ENCODE assay signal across 11 cellular contexts in genomic region chr4:1200425-1201035, GRCh38. TPM values are rescaled to one million over a fixed set of nuclear protein-coding genes. Genes with fewer than 3 reads are reported as not detected.
A peak's percentile ranks its signal among the peaks of the same experiment; 100 is the strongest.
DNase-seq lines count a peak whose midpoint lies in the region; ATAC-seq, FAIRE-seq and TF ChIP-seq lines count a peak whose summit lies in the region.
"Had no signal": no experiment of that assay in that cellular context is flagged by ENCODE, and none has a peak within 500 bp of the region (broad histone marks: within the 10 kb centered on the region; RNA-seq: fewer than 3 reads in every experiment).

No MANE protein-coding gene starts in this region.

- no peak for FAIRE-seq in small intestine (lab: Jason Lieb, UNC)
- FAIRE-seq: endometrium had no signal

- peak overlapping the region; percentile 6 to 86 (median 78); a peak in 20 of 22 replicates for H3K9ac ChIP-seq in BLaER1 treated with 17β-estradiol and CSF1 and Interleukin-3, amounts not matched to agents 10 nM and 100 nM

- H3K27ac ChIP-seq in BLaER1 treated with 17β-estradiol and CSF1 and Interleukin-3, amounts not matched to agents 10 nM and 100 nM = peak overlapping the region in 10 of 11 experiments; percentile 1 to 96 (median 91); a peak in 19 of 22 replicates
- peak overlapping the region; percentile 73 to 89 for H3K27ac ChIP-seq in small intestine (ENCODE audit: low read depth in 1 of 2, low read length in 1 of 2)

- no peaks in the 10 kb centered on the region for H3K27me3 Mint-ChIP-seq in T-helper 2 cell treated with Interferon-gamma antibody and Interleukin-4, amounts not matched to agents 5 μg/mL and 100 μg/mL, for 36 hours (ENCODE audit: low read depth)

- no peaks in the 10 kb centered on the region for H3K9me3 Mint-ChIP-seq in T-helper 2 cell treated with Interferon-gamma antibody and Interleukin-4, amounts not matched to agents 5 μg/mL and 100 μg/mL, for 36 hours

- peaks cover 39% of the 10 kb centered on the region for H3K4me1 Mint-ChIP-seq in T-helper 2 cell treated with Interferon-gamma antibody and Interleukin-4, amounts not matched to agents 5 μg/mL and 100 μg/mL, for 36 hours (ENCODE audit: low read depth)

- ATAC-seq in GM21825 (IDR thresholded peaks at IDR 0.05; ENCODE audit: unreplicated experiment) = peak; percentile 16
- no peak for ATAC-seq in GM19035 (IDR thresholded peaks at IDR 0.05; ENCODE audit: unreplicated experiment)

- peaks cover 4 to 26% (median 12%) of the 10 kb centered on the region in 11 experiments; a peak in 13 of 22 replicates for H3K27me3 ChIP-seq in BLaER1 treated with 17β-estradiol and CSF1 and Interleukin-3, amounts not matched to agents 10 nM and 100 nM
- H3K27me3 ChIP-seq in small intestine (ENCODE audit: control insufficient read depth in 2 of 2, insufficient read depth in 2 of 2, low read length in 2 of 2) = no peaks in the 10 kb centered on the region
- H3K27me3 ChIP-seq: tibial nerve had no signal

- H4K20me1 ChIP-seq in BLaER1 treated with 17β-estradiol and CSF1 and Interleukin-3, amounts not matched to agents 10 nM and 100 nM = peaks cover 0 to 15% (median 0%) of the 10 kb centered on the region in 11 experiments; a peak in 3 of 22 replicates

- no peak for TF ChIP-seq CTCF in foreskin fibroblast (IDR thresholded peaks at IDR 0.05; ENCODE audit: low read depth, low read length)

- DNase-seq in T-helper 2 cell treated with Interferon-gamma antibody and Interleukin-4, amounts not matched to agents 5 μg/mL and 100 μg/mL, for 36 hours (ENCODE audit: low spot score) = no peak
- DNase-seq in foreskin fibroblast = peak; percentile 91 to 96
- no peak for DNase-seq in small intestine
- no peak for DNase-seq in SIG-M5 (lab: John Stamatoyannopoulos, UW)
- no peak for DNase-seq in NCI-H524 treated with DMSO at 0.1 percent for 48 hours (lab: John Stamatoyannopoulos, UW)

- WGBS in small intestine, 3 donors = 32 to 60% (median 49%) methylated on average over 19 to 20 of the region's 20 CpGs

- peaks cover 39 to 86% (median 79%) of the 10 kb centered on the region in 10 experiments for H3K4me1 ChIP-seq in BLaER1 treated with 17β-estradiol and CSF1 and Interleukin-3, amounts not matched to agents 10 nM and 100 nM
- H3K4me1 ChIP-seq in small intestine (ENCODE audit: control insufficient read depth in 2 of 2, insufficient read depth in 1 of 2, low read depth in 1 of 2, low read length in 1 of 2) = peaks cover 5 to 15% of the 10 kb centered on the region in 2 donors
- H3K4me1 ChIP-seq: HAP-1 had no signal

- H3K36me3 ChIP-seq in BLaER1 treated with 17β-estradiol and CSF1 and Interleukin-3, amounts not matched to agents 10 nM and 100 nM = peaks cover 0 to 26% (median 0%) of the 10 kb centered on the region in 11 experiments; a peak in 5 of 22 replicates
- no peaks in the 10 kb centered on the region for H3K36me3 ChIP-seq in small intestine (ENCODE audit: control insufficient read depth in 2 of 2, insufficient read depth in 2 of 2, low read length in 2 of 2)
- H3K36me3 ChIP-seq: HAP-1, tibial nerve had no signal

- H3K4me3 Mint-ChIP-seq in T-helper 2 cell treated with Interferon-gamma antibody and Interleukin-4, amounts not matched to agents 5 μg/mL and 100 μg/mL, for 36 hours = peak overlapping the region; percentile 91

- peak overlapping the region; percentile 81 to 100 (median 98) for H3K4me2 ChIP-seq in BLaER1 treated with 17β-estradiol and CSF1 and Interleukin-3, amounts not matched to agents 10 nM and 100 nM

- H3K36me3 Mint-ChIP-seq in T-helper 2 cell treated with Interferon-gamma antibody and Interleukin-4, amounts not matched to agents 5 μg/mL and 100 μg/mL, for 36 hours (ENCODE audit: low read depth) = peaks cover 37% of the 10 kb centered on the region

- no peaks in the 10 kb centered on the region for H3K9me3 ChIP-seq in BLaER1 treated with 17β-estradiol and CSF1 and Interleukin-3, amounts not matched to agents 10 nM and 100 nM (replicated peaks in 1 of 11)
- H3K9me3 ChIP-seq in small intestine (ENCODE audit: control insufficient read depth, low read depth) = no peaks in the 10 kb centered on the region
- H3K9me3 ChIP-seq: HAP-1, tibial nerve had no signal

- H3K27ac Mint-ChIP-seq in T-helper 2 cell treated with Interferon-gamma antibody and Interleukin-4, amounts not matched to agents 5 μg/mL and 100 μg/mL, for 36 hours = peak overlapping the region; percentile 99

- peak overlapping the region in 8 of 10 experiments; percentile 47 to 71 (median 60); a peak in 16 of 20 replicates for H3K4me3 ChIP-seq in BLaER1 treated with 17β-estradiol and CSF1 and Interleukin-3, amounts not matched to agents 10 nM and 100 nM
- H3K4me3 ChIP-seq in foreskin fibroblast (ENCODE audit: low read depth in 1 of 2, low read length in 2 of 2) (peak overlapping the region; percentile 18 to 50), small intestine (ENCODE audit: low read depth in 1 of 2, low read length in 2 of 2) (peak overlapping the region in 1 of 2 donors; percentile 47)
- H3K4me3 ChIP-seq: HAP-1 had no signal

RNA-seq across cellular contexts. Expression of gene SPON2, which starts 28.1 kb away (rescaled TPM):
- 10 to 100 TPM; 12.7 to 61.0 (median 34.3) TPM for polyA plus RNA-seq in small intestine

RNA-seq across cellular contexts. Expression of gene CTBP1, which starts 48.4 kb away (rescaled TPM):
- 100 to 1,000 TPM in 2 of 3 donors, 10 to 100 TPM in 1; 88.6 to 144 (median 128) TPM for polyA plus RNA-seq in small intestine

Comparison
In these comparisons a context has a peak if more than half of its experiments do, and no peak if none do; other contexts are left out.
1. DNase-seq: peak in foreskin fibroblast (2 of 2); none in T-helper 2 cell treated with Interferon-gamma antibody and Interleukin-4, amounts not matched to agents 5 μg/mL and 100 μg/mL, for 36 hours (single experiment), small intestine (single experiment), SIG-M5 (single experiment) and NCI-H524 treated with DMSO at 0.1 percent for 48 hours (single experiment).